Comparison of ENCODE assay signal across 18 cellular contexts in genomic region chr3:137332296-137332695, GRCh38.
"Had no signal": no experiment of that assay in that cellular context is flagged by ENCODE, and none has a peak within 500 bp of the region (broad histone marks: within the 10 kb centered on the region; RNA-seq: fewer than 3 reads in every experiment).

No MANE protein-coding gene starts in this region.

- H3K27me3 ChIP-seq: adrenal gland, colonic mucosa, left lung, thyroid gland, vagina had no signal

- H3K27ac ChIP-seq: adrenal gland, colonic mucosa, esophagus muscularis mucosa, left lung, thyroid gland, vagina had no signal

- H3K4me3 ChIP-seq: adrenal gland, colonic mucosa, esophagus muscularis mucosa, left lung, mucosa of descending colon, thyroid gland, vagina had no signal

- H3K4me1 ChIP-seq: adrenal gland, colonic mucosa, esophagus muscularis mucosa, left lung, thyroid gland, vagina had no signal

- DNase-seq: activated CD4-positive, alpha-beta T cell treated with anti-CD3 and anti-CD28 coated beads, Interleukin-2, amount 10 ng/mL, durations not matched to agents 24 days and 14 days; activated CD4-positive, CD25-positive, alpha-beta regulatory T cell; activated CD8-positive, alpha-beta memory T cell treated with anti-CD3 and anti-CD28 coated beads, Interleukin-2, amount 50 U/mL, for 4 hours; activated CD8-positive, alpha-beta T cell treated with anti-CD3 and anti-CD28 coated beads, Interleukin-2, amount 10 ng/mL, durations not matched to agents 7 days and 5 days; activated effector memory CD4-positive, alpha-beta T cell treated with anti-CD3 and anti-CD28 coated beads, Interleukin-2, amount 50 U/mL, for 16 hours; activated T-cell treated with anti-CD3 and anti-CD28 coated beads, Interleukin-2, amount 50 U/mL, for 48 hours; adrenal gland; colonic mucosa; hypothalamus; kidney; left lung; mucosa of descending colon; natural killer cell; stimulated activated CD4-positive, alpha-beta T cell treated with anti-CD3 and anti-CD28 coated beads, Interleukin-4, amount 100 ng/mL, for 1 hour; stimulated activated naive B cell treated with anti-CD40 and anti-IgM and Interleukin-4, amounts not matched to agents 10 μg/mL and 1 μg/mL and 100 μg/mL, for 72 hours; thyroid gland had no signal

- H3K36me3 ChIP-seq: adrenal gland, colonic mucosa, esophagus muscularis mucosa, left lung, thyroid gland, vagina had no signal

- ATAC-seq: activated CD8-positive, alpha-beta T cell treated with anti-CD3 and anti-CD28 coated beads, Interleukin-2, amount 10 ng/mL, durations not matched to agents 7 days and 5 days; left lung; mucosa of descending colon; natural killer cell; stimulated activated naive B cell treated with anti-CD40 and anti-IgM and Interleukin-4, amounts not matched to agents 10 μg/mL and 1 μg/mL and 100 μg/mL, for 72 hours had no signal

- H3K9me3 ChIP-seq: adrenal gland, colonic mucosa, esophagus muscularis mucosa, left lung, mucosa of descending colon, thyroid gland, vagina had no signal
